2 cellular contexts compared by ENCODE assay signal in genomic region chr22:25233706-25234105, GRCh38. TPM values are rescaled to one million over a fixed set of nuclear protein-coding genes. Genes with fewer than 3 reads are reported as not detected.
"Had no signal": no experiment of that assay in that cellular context is flagged by ENCODE, and none has a peak within 500 bp of the region (broad histone marks: within the 10 kb centered on the region; RNA-seq: fewer than 3 reads in every experiment).

No MANE protein-coding gene starts in this region.

RNA-seq across cellular contexts. Expression of gene CRYBB2, which starts 14.3 kb away (rescaled TPM):
- total RNA-seq: G401, GM12878 had no signal
- polyA plus RNA-seq: GM12878 had no signal

RNA-seq across cellular contexts. Expression of gene CRYBB3, which starts 34.0 kb away (rescaled TPM):
- total RNA-seq: G401, GM12878 had no signal
